ENCODE assay signal across 20 cellular contexts in genomic region chr6:127107916-127108315, GRCh38. TPM values are rescaled to one million over a fixed set of nuclear protein-coding genes. Genes with fewer than 3 reads are reported as not detected.
DNase-seq lines count a peak whose midpoint lies in the region; ATAC-seq, FAIRE-seq and TF ChIP-seq lines count a peak whose summit lies in the region.
"Had no signal": no experiment of that assay in that cellular context is flagged by ENCODE, and none has a peak within 500 bp of the region (broad histone marks: within the 10 kb centered on the region; RNA-seq: fewer than 3 reads in every experiment).

No MANE protein-coding gene starts in this region.

- H3K4me3 Mint-ChIP-seq in CD4-positive, alpha-beta memory T cell = no peak overlapping the region
- H3K4me3 Mint-ChIP-seq: CD8-positive, alpha-beta memory T cell; H9 had no signal

- ATAC-seq in HG02885 (IDR thresholded peaks at IDR 0.05; ENCODE audit: poor library complexity, unreplicated experiment) (peak; percentile 41), GM21381 (IDR thresholded peaks at IDR 0.05; ENCODE audit: unreplicated experiment) (no peak), body of pancreas (no peak)
- ATAC-seq: HepG2 had no signal

- TF ChIP-seq CTCF in NB4 (IDR thresholded peaks at IDR 0.05; ENCODE audit: low read depth, low read length) = no peak
- TF ChIP-seq CTCF in body of pancreas (IDR thresholded peaks at IDR 0.05) = no peak

- CTCF ChIA-PET in CD4-positive, alpha-beta memory T cell (lab: Charles Lee; ENCODE audit: partially characterized antibody) = no interaction called here

- intact Hi-C loops in body of pancreas (cut with DNase I) = no loop called here
- intact Hi-C loops in CD4-positive, alpha-beta memory T cell (cut with micrococcal nuclease) = no loop called here

- no peak for DNase-seq in GM12892 (ENCODE audit: insufficient read length)
- peak; percentile 13 for DNase-seq in NB4 (ENCODE audit: low read depth)
- no peak for DNase-seq in mucosa of gallbladder (ENCODE audit: low spot score)
- DNase-seq in body of pancreas = no peak
- no peak for DNase-seq in CD4-positive, alpha-beta memory T cell
- DNase-seq: BE2C; Caco-2; CD8-positive, alpha-beta memory T cell; DMS53; GF-D8; GOT3; H9 had no signal

- no peaks in the 10 kb centered on the region for H3K9me3 ChIP-seq in body of pancreas
- no peaks in the 10 kb centered on the region for H3K9me3 ChIP-seq in CD4-positive, alpha-beta memory T cell (ENCODE audit: control insufficient read depth in 1 of 2, low read length in 2 of 2)
- H3K9me3 ChIP-seq: BE2C, Caco-2 had no signal

- POLR2A ChIA-PET in CD4-positive, alpha-beta memory T cell (lab: Charles Lee; ENCODE audit: partially characterized antibody) = no interaction called here

- H3K27me3 ChIP-seq in body of pancreas = no peaks in the 10 kb centered on the region
- no peaks in the 10 kb centered on the region for H3K27me3 ChIP-seq in CD4-positive, alpha-beta memory T cell (ENCODE audit: insufficient read depth, low read length)

- H3K4me3 ChIP-seq in NB4 (ENCODE audit: low read depth, low read length) (no peak overlapping the region), body of pancreas (no peak overlapping the region)
- H3K4me3 ChIP-seq in CD4-positive, alpha-beta memory T cell (ENCODE audit: low read length in 2 of 2) = no peak overlapping the region

- no peak for TF ChIP-seq POLR2A in GM12892 (IDR thresholded peaks at IDR 0.05; ENCODE audit: low read depth, low read length)
- no peak for TF ChIP-seq POLR2A in NB4 (IDR thresholded peaks at IDR 0.05; ENCODE audit: extremely low read depth, insufficient read length)
- no peak for TF ChIP-seq POLR2A in body of pancreas (IDR thresholded peaks at IDR 0.05)

- H3K27ac ChIP-seq in body of pancreas = no peak overlapping the region
- H3K27ac ChIP-seq in CD4-positive, alpha-beta memory T cell (ENCODE audit: low read depth, low read length) = no peak overlapping the region
- H3K27ac ChIP-seq: C4-2B had no signal

- peaks cover 11 to 15% of the 10 kb centered on the region in 2 donors for H3K27me3 Mint-ChIP-seq in CD4-positive, alpha-beta memory T cell

- no peaks in the 10 kb centered on the region for H3K36me3 Mint-ChIP-seq in CD4-positive, alpha-beta memory T cell
- H3K36me3 Mint-ChIP-seq: CD8-positive, alpha-beta memory T cell had no signal

- H3K27ac Mint-ChIP-seq in CD4-positive, alpha-beta memory T cell = no peak overlapping the region
- H3K27ac Mint-ChIP-seq: CD8-positive, alpha-beta memory T cell; H9 had no signal

- no peaks in the 10 kb centered on the region for H3K36me3 ChIP-seq in body of pancreas (replicated peaks in 1 of 2; ENCODE audit: insufficient read depth in 1 of 2, low read depth in 2 of 2)
- no peaks in the 10 kb centered on the region for H3K36me3 ChIP-seq in CD4-positive, alpha-beta memory T cell (ENCODE audit: insufficient read depth, low read length)
- H3K36me3 ChIP-seq: BE2C had no signal

- H3K4me1 ChIP-seq in body of pancreas = no peaks in the 10 kb centered on the region
- no peaks in the 10 kb centered on the region for H3K4me1 ChIP-seq in CD4-positive, alpha-beta memory T cell (ENCODE audit: insufficient read depth, low read length)
- H3K4me1 ChIP-seq: BE2C, Caco-2 had no signal

- peaks cover 0 to 4% (median 0%) of the 10 kb centered on the region in 8 donors for H3K9me3 Mint-ChIP-seq in CD4-positive, alpha-beta memory T cell
- H3K9me3 Mint-ChIP-seq: CD8-positive, alpha-beta memory T cell; H9 had no signal

- H3K4me1 Mint-ChIP-seq in CD4-positive, alpha-beta memory T cell = no peaks in the 10 kb centered on the region
- H3K4me1 Mint-ChIP-seq: CD8-positive, alpha-beta memory T cell; H9 had no signal

- peak; percentile 40 for FAIRE-seq in GM12892 (lab: Jason Lieb, UNC)
- FAIRE-seq: A204.1, GM18507, HepG2, HTR-8/SVneo had no signal

RNA-seq across cellular contexts. Expression of gene RSPO3, which starts 10.6 kb away (rescaled TPM):
- polyA plus RNA-seq in GM12892 (2012; ENCODE audit: missing spikeins) = not detected
- total RNA-seq in mucosa of gallbladder (3.4 TPM), body of pancreas (1 to 10 TPM; 1.6 to 7.3 TPM)
- total RNA-seq in CD4-positive, alpha-beta memory T cell = not detected
- polyA plus RNA-seq in CD4-positive, alpha-beta memory T cell = not detected
- total RNA-seq: CD8-positive, alpha-beta memory T cell; H9; HepG2 had no signal
- polyA plus RNA-seq: AG04450; CD8-positive, alpha-beta memory T cell; HepG2 had no signal
